Comparison of ENCODE assay signal across 8 cellular contexts in genomic region chr16:83878838-83879237, GRCh38. TPM values are rescaled to one million over a fixed set of nuclear protein-coding genes. Genes with fewer than 3 reads are reported as not detected.
A peak's percentile ranks its signal among the peaks of the same experiment; 100 is the strongest.
DNase-seq lines count a peak whose midpoint lies in the region; ATAC-seq and TF ChIP-seq lines count a peak whose summit lies in the region.

No MANE protein-coding gene starts in this region.

- H3K4me3 ChIP-seq in DND-41 (ENCODE audit: low read depth in 1 of 2, low read length in 2 of 2), result no peak overlapping the region

- H2AFZ ChIP-seq in DND-41 (ENCODE audit: low read depth, low read length), result no peak overlapping the region

- no peak for ATAC-seq in DND-41 (ENCODE audit: insufficient read depth, low read depth)
- no peak for ATAC-seq in GM21529 (IDR thresholded peaks at IDR 0.05; ENCODE audit: unreplicated experiment)
- no peak for ATAC-seq in HG02938 (IDR thresholded peaks at IDR 0.05; ENCODE audit: unreplicated experiment)

- H3K4me1 ChIP-seq in DND-41 (ENCODE audit: insufficient read depth, low read length), result no peaks in the 10 kb centered on the region

- H3K4me1 Mint-ChIP-seq in osteocyte (ENCODE audit: unreplicated experiment), result no peaks in the 10 kb centered on the region

- TF ChIP-seq CTCF in DND-41 (IDR thresholded peaks at IDR 0.05; ENCODE audit: borderline replicate concordance, extremely low read depth, low read length, poor library complexity, severe bottlenecking) (peak; percentile 34), osteocyte (IDR thresholded peaks at IDR 0.05) (peak; percentile 73)

- no peak overlapping the region for H3K9ac ChIP-seq in DND-41 (ENCODE audit: low read depth, low read length)

- no peaks in the 10 kb centered on the region for H3K36me3 Mint-ChIP-seq in osteocyte (ENCODE audit: unreplicated experiment)

- DNase-seq in DND-41, result no peak
- peak; percentile 3 for DNase-seq in NCI-H2107 treated with DMSO at 0.1 percent for 48 hours (lab: John Stamatoyannopoulos, UW; ENCODE audit: unreplicated experiment)
- peak; percentile 83 for DNase-seq in dedifferentiated amniotic fluid mesenchymal stem cell (ENCODE audit: extremely low spot score)
- DNase-seq in osteocyte (ENCODE audit: extremely low spot score, unreplicated experiment), result no peak
- DNase-seq in activated CD8-positive, alpha-beta memory T cell treated with anti-CD3 and anti-CD28 coated beads, Interleukin-2, amount 50 U/mL, for 48 hours, result no peak
- no peak for DNase-seq in mesenteric fat pad (ENCODE audit: low spot score)

- no peaks in the 10 kb centered on the region for H3K9me3 Mint-ChIP-seq in osteocyte (ENCODE audit: unreplicated experiment)

- no peaks in the 10 kb centered on the region for H3K27me3 ChIP-seq in DND-41 (ENCODE audit: insufficient read depth, low read length, poor library complexity)

- no peak overlapping the region for H3K4me2 ChIP-seq in DND-41 (ENCODE audit: insufficient read depth, low read length)

- H3K4me3 Mint-ChIP-seq in osteocyte (ENCODE audit: unreplicated experiment), result no peak overlapping the region

- peaks cover 51% of the 10 kb centered on the region for H3K27me3 Mint-ChIP-seq in osteocyte (ENCODE audit: unreplicated experiment)

- H3K27ac Mint-ChIP-seq in osteocyte (ENCODE audit: unreplicated experiment), result no peak overlapping the region

- H3K79me2 ChIP-seq in DND-41 (ENCODE audit: insufficient read depth, low read length), result no peaks in the 10 kb centered on the region

- no peaks in the 10 kb centered on the region for H4K20me1 ChIP-seq in DND-41 (ENCODE audit: insufficient read depth, low read length)

- no peak overlapping the region for H3K27ac ChIP-seq in DND-41 (ENCODE audit: low read length)

- no peaks in the 10 kb centered on the region for H3K36me3 ChIP-seq in DND-41 (ENCODE audit: insufficient read depth, low read length)

- no peaks in the 10 kb centered on the region for H3K9me3 ChIP-seq in DND-41 (ENCODE audit: insufficient read depth, low read length, severe bottlenecking)

RNA-seq across cellular contexts. Expression of gene MLYCD, which starts 20.1 kb away (rescaled TPM):
- 5.2 and 5.3 TPM in 2 replicates for total RNA-seq in osteocyte
- total RNA-seq in mesenteric fat pad, result 10.4 TPM

Comparison
In these comparisons a context has a peak if more than half of its experiments do, and no peak if none do; other contexts are left out.
1. DNase-seq: peak in NCI-H2107 treated with DMSO at 0.1 percent for 48 hours (single experiment) and dedifferentiated amniotic fluid mesenchymal stem cell (single experiment); none in DND-41 (single experiment), osteocyte (single experiment), activated CD8-positive, alpha-beta memory T cell treated with anti-CD3 and anti-CD28 coated beads, Interleukin-2, amount 50 U/mL, for 48 hours (single experiment) and mesenteric fat pad (single experiment).